In the genomic region with DNA sequence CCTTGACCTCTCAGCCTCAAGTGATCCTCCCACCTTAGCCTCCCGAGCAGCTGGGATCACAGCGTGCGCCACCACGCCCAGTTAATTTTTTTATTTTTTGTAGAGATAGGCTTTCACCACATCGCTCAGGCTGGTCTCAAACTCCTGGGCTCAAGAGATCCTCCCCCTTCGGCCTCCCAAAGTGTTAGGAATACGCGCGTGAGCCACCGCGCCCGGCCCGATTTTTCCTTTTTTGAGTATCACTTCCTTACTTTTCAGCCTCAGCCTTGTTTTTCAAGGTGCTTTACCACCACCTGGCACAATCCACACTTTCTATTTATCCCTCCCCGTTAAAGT, we compare ENCODE assay signal across 9 cellular contexts. TPM values are rescaled to one million over a fixed set of nuclear protein-coding genes. Genes with fewer than 3 reads are reported as not detected.
A peak's percentile ranks its signal among the peaks of the same experiment; 100 is the strongest.
DNase-seq lines count a peak whose midpoint lies in the region; ATAC-seq, FAIRE-seq and TF ChIP-seq lines count a peak whose summit lies in the region.
"Had no signal": no experiment of that assay in that cellular context is flagged by ENCODE, and none has a peak within 500 bp of the region (broad histone marks: within the 10 kb centered on the region; RNA-seq: fewer than 3 reads in every experiment).

No MANE protein-coding gene starts in this region.

- TF ChIP-seq CTCF in CD4-positive, alpha-beta T cell (IDR thresholded peaks at IDR 0.05): no peak
- TF ChIP-seq CTCF in H1 (IDR thresholded peaks at IDR 0.05; ENCODE audit: control extremely low read depth in 1 of 3, insufficient read depth in 1 of 3, low read depth in 1 of 3, low read length in 3 of 3): no peak
- no peak for TF ChIP-seq CTCF in GM13977 (IDR thresholded peaks at IDR 0.05; ENCODE audit: extremely low read depth, insufficient read depth, missing control alignments)

- no peak for ATAC-seq in CD4-positive, alpha-beta T cell (ENCODE audit: poor library complexity)
- no peak for ATAC-seq in GM18519 (IDR thresholded peaks at IDR 0.05; ENCODE audit: low FRiP score, unreplicated experiment)

- H3K27ac ChIP-seq in CD4-positive, alpha-beta T cell (ENCODE audit: low read depth, low read length): no peak overlapping the region
- H3K27ac ChIP-seq in H1 (ENCODE audit: low read depth, low read length): no peak overlapping the region

- CTCF ChIA-PET in CD4-positive, alpha-beta T cell (lab: Charles Lee): no interaction called here
- CTCF ChIA-PET in H1 (lab: Charles Lee; ENCODE audit: partially characterized antibody): interaction anchor here (1.0 kb wide), 1 partner anchor 10 kb away, joined by 3 read pairs; no protein-coding TSS in a partner anchor

- H3K23ac ChIP-seq in H1 (ENCODE audit: insufficient read length): no peak overlapping the region

- no peak overlapping the region for H2BK15ac ChIP-seq in H1 (ENCODE audit: low read length)

- TF ChIP-seq EP300 in H1 (IDR thresholded peaks at IDR 0.05; ENCODE audit: borderline replicate concordance in 1 of 2, low read depth in 2 of 2, low read length in 2 of 2): no peak

- no peak overlapping the region for H2BK12ac ChIP-seq in H1 (ENCODE audit: low read depth, low read length)

- no peaks in the 10 kb centered on the region; a peak in 1 of 7 replicates for H3K4me1 ChIP-seq in H1 (replicated peaks in 1 of 4; ENCODE audit: control insufficient read depth in 3 of 4, insufficient read depth in 4 of 4, low read length in 3 of 4)
- peaks cover 6% of the 10 kb centered on the region for H3K4me1 ChIP-seq in neuron (ENCODE audit: insufficient read depth, low read length)

- TF ChIP-seq RAD21 in H1 (IDR thresholded peaks at IDR 0.05 in 1 of 2, conservative IDR thresholded peaks at IDR 0.05 in 1 of 2; ENCODE audit: low read depth in 2 of 2, low read length in 2 of 2): no peak

- H3K4me3 ChIP-seq in H1 (ENCODE audit: extremely low read depth in 1 of 4, insufficient read depth in 2 of 4, low read depth in 3 of 4, low read length in 4 of 4) (peak overlapping the region; percentile 66 to 87 (median 77)), neuron (ENCODE audit: low read length) (peak overlapping the region; percentile 67)

- H2BK120ac ChIP-seq in H1 (replicated peaks; ENCODE audit: low read depth, low read length): no peak overlapping the region

- no peak overlapping the region for H4K8ac ChIP-seq in H1 (ENCODE audit: extremely low read depth, insufficient read depth, low read length)

- no peak overlapping the region for H3K4ac ChIP-seq in H1 (replicated peaks; ENCODE audit: insufficient read length, low read depth, low read length)

- H4K5ac ChIP-seq in H1 (ENCODE audit: insufficient read length, low read depth, low read length): no peak overlapping the region

- WGBS in H1 (ENCODE audit: extremely low coverage in 1 of 2, insufficient coverage in 1 of 2, insufficient read length in 1 of 2, insufficient replicate concordance in 2 of 2, low coverage in 1 of 2, low lambda C conversion rate in 2 of 2, missing lambda C conversion rate in 1 of 2), 2 experiments: 53% methylated on average over 14 of the region's 14 CpGs; no CpG with 5 or more reads in 1 of the 2 experiments

- no peak overlapping the region for H4K91ac ChIP-seq in H1 (replicated peaks; ENCODE audit: insufficient read length, low read length)

- H2BK20ac ChIP-seq in H1 (ENCODE audit: low read length): no peak overlapping the region

- FAIRE-seq in H1 (lab: Jason Lieb, UNC): no peak

- H2AK5ac ChIP-seq in H1 (ENCODE audit: low read depth, low read length): no peak overlapping the region

- POLR2A ChIA-PET in CD4-positive, alpha-beta T cell (lab: Charles Lee): no interaction called here
- POLR2A ChIA-PET in H1 (lab: Charles Lee; ENCODE audit: partially characterized antibody): no interaction called here

- no peaks in the 10 kb centered on the region for H3K79me1 ChIP-seq in H1 (ENCODE audit: low read depth, low read length)

- no peaks in the 10 kb centered on the region for H4K20me1 ChIP-seq in H1 (replicated peaks in 1 of 2; ENCODE audit: control insufficient read depth in 1 of 2, insufficient read depth in 2 of 2, low read length in 2 of 2)

- TF ChIP-seq POLR2A in H1 (IDR thresholded peaks at IDR 0.05; ENCODE audit: control extremely low read depth in 1 of 2, low read depth in 2 of 2, low read length in 2 of 2): no peak

- H3K9me3 Mint-ChIP-seq in CD4-positive, alpha-beta T cell: no peaks in the 10 kb centered on the region

- H3K27me3 Mint-ChIP-seq in CD4-positive, alpha-beta T cell: no peaks in the 10 kb centered on the region

- H3K27me3 ChIP-seq in CD4-positive, alpha-beta T cell (ENCODE audit: control insufficient read depth, insufficient read depth, low read length): no peaks in the 10 kb centered on the region
- peaks cover 1 to 30% (median 23%) of the 10 kb centered on the region in 4 experiments for H3K27me3 ChIP-seq in H1 (replicated peaks in 1 of 4; ENCODE audit: control insufficient read depth in 3 of 4, extremely low read depth in 1 of 4, insufficient read depth in 3 of 4, low read length in 3 of 4)
- peaks cover 44% of the 10 kb centered on the region for H3K27me3 ChIP-seq in neuron (ENCODE audit: insufficient read depth, low read length)

- no peaks in the 10 kb centered on the region for H3K9me3 ChIP-seq in CD4-positive, alpha-beta T cell (ENCODE audit: control insufficient read depth, low read length)
- H3K9me3 ChIP-seq in H1 (ENCODE audit: insufficient read depth in 2 of 2, low read depth in 1 of 2, low read length in 1 of 2): no peaks in the 10 kb centered on the region
- H3K9me3 ChIP-seq in neuron (ENCODE audit: low read length): no peaks in the 10 kb centered on the region

- H3K56ac ChIP-seq in H1 (replicated peaks; ENCODE audit: insufficient read length, low read depth, low read length): no peak overlapping the region

- H3K36me3 ChIP-seq in H1 (ENCODE audit: control insufficient read depth in 2 of 4, insufficient read depth in 4 of 4, low read length in 3 of 4) (no peaks in the 10 kb centered on the region), neuron (ENCODE audit: insufficient read depth, low read length) (no peaks in the 10 kb centered on the region)

- H3K4me3 Mint-ChIP-seq in CD4-positive, alpha-beta T cell: peak overlapping the region; percentile 91

- peaks cover 31% of the 10 kb centered on the region for H3K4me1 Mint-ChIP-seq in CD4-positive, alpha-beta T cell (ENCODE audit: low read depth)

- H2BK5ac ChIP-seq in H1 (ENCODE audit: low read depth, low read length): no peak overlapping the region

- H2AFZ ChIP-seq in H1 (ENCODE audit: low read length): 0 out of 2 replicates have a peak overlapping the region, but pooled peaks have one; percentile 14
- peak overlapping the region; percentile 97 for H2AFZ ChIP-seq in neuron (ENCODE audit: low read depth, low read length)

- peaks cover 6% of the 10 kb centered on the region; the same call in 1 of the 2 replicates for H3K23me2 ChIP-seq in H1 (ENCODE audit: low read depth, low read length)

- peak overlapping the region; percentile 67 for H3K27ac Mint-ChIP-seq in CD4-positive, alpha-beta T cell

- intact Hi-C loops in CD4-positive, alpha-beta T cell (cut with DNase I, micrococcal nuclease): loop anchor here in 1 of 2 experiments (5.0 kb wide), 1 partner anchor 42 kb away; no protein-coding TSS in a partner anchor

- H3K79me2 ChIP-seq in H1 (ENCODE audit: control insufficient read depth in 1 of 2, insufficient read depth in 2 of 2, low read length in 2 of 2): no peaks in the 10 kb centered on the region

- H3K9ac ChIP-seq in H1 (replicated peaks in 1 of 4; ENCODE audit: extremely low read depth in 1 of 4, low read depth in 3 of 4, low read length in 3 of 4): no peak overlapping the region

- peak overlapping the region; percentile 66 to 94 for H3K4me2 ChIP-seq in H1 (ENCODE audit: insufficient read depth in 1 of 2, low read depth in 2 of 2, low read length in 2 of 2)

- H3K18ac ChIP-seq in H1 (ENCODE audit: extremely low read depth, low read length): no peak overlapping the region

- no peak for DNase-seq in CD4-positive, alpha-beta T cell
- DNase-seq in MV-4-11 (lab: John Stamatoyannopoulos, UW): peak; percentile 14
- no peak for DNase-seq in H1 (ENCODE audit: low read depth in 1 of 2, low spot score in 2 of 2)
- no peak for DNase-seq in NCI-H2029 (lab: John Stamatoyannopoulos, UW)
- DNase-seq in GM13977 (ENCODE audit: low spot score): no peak
- DNase-seq in stimulated activated CD4-positive, alpha-beta T cell treated with anti-CD3 and anti-CD28 coated beads, Interleukin-12 subunit alpha, Interleukin-12 subunit beta, amount 100 ng/mL, for 4 hours: no peak
- DNase-seq: NCI-H510A had no signal

- in situ Hi-C loops in GM13977 (cut with MboI; ENCODE audit: low pct_unique_long_range_greater_than_20kb, low sequenced_read_pairs, unreplicated experiment): no loop called here

- no peak overlapping the region for H3K14ac ChIP-seq in H1 (ENCODE audit: insufficient read length)

- peaks cover 7% of the 10 kb centered on the region for H3K36me3 Mint-ChIP-seq in CD4-positive, alpha-beta T cell (ENCODE audit: low read depth)

TF ChIP-seq in H1, 55 proteins besides CTCF, POLR2A, EP300 and RAD21:
- TF ChIP-seq RFX5 (IDR thresholded peaks at IDR 0.05; ENCODE audit: borderline replicate concordance, low read depth, low read length) (no peak), RNF2 (IDR thresholded peaks at IDR 0.05; ENCODE audit: borderline replicate concordance, low read depth, low read length, missing control alignments, poor library complexity, severe bottlenecking) (peak; percentile 15)

RNA-seq across cellular contexts. Expression of gene STX11, which starts 0.8 kb away (rescaled TPM):
- 10 to 100 TPM; 16.1 to 16.8 TPM for total RNA-seq in CD4-positive, alpha-beta T cell
- 0.21 and 0.34 TPM in 2 replicates for total RNA-seq in H1 (2021; fragmentation: NEBNext Ultra II Directional; extraction: Animal tissue kit (Norgen Biotek cat#: 25700))
- polyA plus RNA-seq in H1 (2011; rRNA removed): 0.15 and 0.20 TPM in 2 replicates
- polyA plus RNA-seq in H1 (2011; cell fraction: cytosol; rRNA removed): 0.19 TPM
- polyA plus RNA-seq in H1 (2011; cell fraction: nucleus; rRNA removed): 0.23 TPM
- 0.08 to 0.24 TPM (median 0.09 TPM) in 3 of 4 replicates, not detected in the other for polyA plus RNA-seq in H1 (2012, experiment 1 of 2)
- not detected for polyA plus RNA-seq in H1 (2012, experiment 2 of 2)
- polyA plus RNA-seq in H1 (2013, experiment 1 of 2): 0.10 TPM
- polyA plus RNA-seq in H1 (2013, experiment 2 of 2): 0.07 TPM
- polyA minus RNA-seq in H1 (2011; rRNA and poly(A)+ RNA removed): 0.27 TPM in 1 of 2 replicates, not detected in the other
- not detected for polyA minus RNA-seq in H1 (2011; cell fraction: cytosol; rRNA and poly(A)+ RNA removed)
- polyA minus RNA-seq in H1 (2011; cell fraction: nucleus; rRNA and poly(A)+ RNA removed): not detected

RNA-seq across cellular contexts. Expression of gene SF3B5, which starts 54.2 kb away (rescaled TPM):
- total RNA-seq in CD4-positive, alpha-beta T cell: 100 to 1,000 TPM; 113 to 124 TPM
- total RNA-seq in H1 (2021; fragmentation: NEBNext Ultra II Directional; extraction: Animal tissue kit (Norgen Biotek cat#: 25700)): 195 and 206 TPM in 2 replicates
- 588 and 624 TPM in 2 replicates for polyA plus RNA-seq in H1 (2011; rRNA removed)
- polyA plus RNA-seq in H1 (2011; cell fraction: cytosol; rRNA removed): 445 TPM
- polyA plus RNA-seq in H1 (2011; cell fraction: nucleus; rRNA removed): 265 TPM
- polyA plus RNA-seq in H1 (2012, experiment 1 of 2): 136 to 252 TPM (median 245 TPM) in 4 replicates
- polyA plus RNA-seq in H1 (2012, experiment 2 of 2): 517 TPM
- polyA plus RNA-seq in H1 (2013, experiment 1 of 2): 286 TPM
- polyA plus RNA-seq in H1 (2013, experiment 2 of 2): 291 TPM
- 133 and 143 TPM in 2 replicates for polyA minus RNA-seq in H1 (2011; rRNA and poly(A)+ RNA removed)
- 103 TPM for polyA minus RNA-seq in H1 (2011; cell fraction: cytosol; rRNA and poly(A)+ RNA removed)
- 94.1 TPM for polyA minus RNA-seq in H1 (2011; cell fraction: nucleus; rRNA and poly(A)+ RNA removed)

Comparison
In these comparisons a context has a peak if more than half of its experiments do, and no peak if none do; other contexts are left out.
1. RNA of gene STX11, which starts 0.8 kb away (total RNA-seq): 16.1 to 16.8 TPM in CD4-positive, alpha-beta T cell; 0.21 to 0.34 TPM in H1; every median in the first group is over 10 times any median in the second.